Comparison of ENCODE assay signal across 1 cellular context in genomic region chr1:16420719-16421118, GRCh38.
TF ChIP-seq lines count a peak whose summit lies in the region.

No MANE protein-coding gene starts in this region.

TF ChIP-seq in GM12878, 131 proteins besides CTCF, POLR2A, EP300 and RAD21 (continued from another document and continues in another):
- TF ChIP-seq, protein P1, sequence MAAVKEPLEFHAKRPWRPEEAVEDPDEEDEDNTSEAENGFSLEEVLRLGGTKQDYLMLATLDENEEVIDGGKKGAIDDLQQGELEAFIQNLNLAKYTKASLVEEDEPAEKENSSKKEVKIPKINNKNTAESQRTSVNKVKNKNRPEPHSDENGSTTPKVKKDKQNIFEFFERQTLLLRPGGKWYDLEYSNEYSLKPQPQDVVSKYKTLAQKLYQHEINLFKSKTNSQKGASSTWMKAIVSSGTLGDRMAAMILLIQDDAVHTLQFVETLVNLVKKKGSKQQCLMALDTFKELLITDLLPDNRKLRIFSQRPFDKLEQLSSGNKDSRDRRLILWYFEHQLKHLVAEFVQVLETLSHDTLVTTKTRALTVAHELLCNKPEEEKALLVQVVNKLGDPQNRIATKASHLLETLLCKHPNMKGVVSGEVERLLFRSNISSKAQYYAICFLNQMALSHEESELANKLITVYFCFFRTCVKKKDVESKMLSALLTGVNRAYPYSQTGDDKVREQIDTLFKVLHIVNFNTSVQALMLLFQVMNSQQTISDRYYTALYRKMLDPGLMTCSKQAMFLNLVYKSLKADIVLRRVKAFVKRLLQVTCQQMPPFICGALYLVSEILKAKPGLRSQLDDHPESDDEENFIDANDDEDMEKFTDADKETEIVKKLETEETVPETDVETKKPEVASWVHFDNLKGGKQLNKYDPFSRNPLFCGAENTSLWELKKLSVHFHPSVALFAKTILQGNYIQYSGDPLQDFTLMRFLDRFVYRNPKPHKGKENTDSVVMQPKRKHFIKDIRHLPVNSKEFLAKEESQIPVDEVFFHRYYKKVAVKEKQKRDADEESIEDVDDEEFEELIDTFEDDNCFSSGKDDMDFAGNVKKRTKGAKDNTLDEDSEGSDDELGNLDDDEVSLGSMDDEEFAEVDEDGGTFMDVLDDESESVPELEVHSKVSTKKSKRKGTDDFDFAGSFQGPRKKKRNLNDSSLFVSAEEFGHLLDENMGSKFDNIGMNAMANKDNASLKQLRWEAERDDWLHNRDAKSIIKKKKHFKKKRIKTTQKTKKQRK (IDR thresholded peaks at IDR 0.05; ENCODE audit: low read depth, low read length): no peak
- 0 out of 2 replicates have a peak, but pooled peaks have one; percentile 56 for TF ChIP-seq IRF4 (IDR thresholded peaks at IDR 0.05; ENCODE audit: low read depth, low read length)
- TF ChIP-seq NBN (IDR thresholded peaks at IDR 0.05): peak; percentile 73; the same call in 1 of the 2 replicates
- peak; percentile 52 for TF ChIP-seq ATF7 (IDR thresholded peaks at IDR 0.05; ENCODE audit: low read depth)
- TF ChIP-seq HCFC1 (IDR thresholded peaks at IDR 0.05; ENCODE audit: low read length): no peak
- no peak for TF ChIP-seq MEF2A (IDR thresholded peaks at IDR 0.05; ENCODE audit: insufficient read depth, low read depth, low read length)
- TF ChIP-seq, protein P2, sequence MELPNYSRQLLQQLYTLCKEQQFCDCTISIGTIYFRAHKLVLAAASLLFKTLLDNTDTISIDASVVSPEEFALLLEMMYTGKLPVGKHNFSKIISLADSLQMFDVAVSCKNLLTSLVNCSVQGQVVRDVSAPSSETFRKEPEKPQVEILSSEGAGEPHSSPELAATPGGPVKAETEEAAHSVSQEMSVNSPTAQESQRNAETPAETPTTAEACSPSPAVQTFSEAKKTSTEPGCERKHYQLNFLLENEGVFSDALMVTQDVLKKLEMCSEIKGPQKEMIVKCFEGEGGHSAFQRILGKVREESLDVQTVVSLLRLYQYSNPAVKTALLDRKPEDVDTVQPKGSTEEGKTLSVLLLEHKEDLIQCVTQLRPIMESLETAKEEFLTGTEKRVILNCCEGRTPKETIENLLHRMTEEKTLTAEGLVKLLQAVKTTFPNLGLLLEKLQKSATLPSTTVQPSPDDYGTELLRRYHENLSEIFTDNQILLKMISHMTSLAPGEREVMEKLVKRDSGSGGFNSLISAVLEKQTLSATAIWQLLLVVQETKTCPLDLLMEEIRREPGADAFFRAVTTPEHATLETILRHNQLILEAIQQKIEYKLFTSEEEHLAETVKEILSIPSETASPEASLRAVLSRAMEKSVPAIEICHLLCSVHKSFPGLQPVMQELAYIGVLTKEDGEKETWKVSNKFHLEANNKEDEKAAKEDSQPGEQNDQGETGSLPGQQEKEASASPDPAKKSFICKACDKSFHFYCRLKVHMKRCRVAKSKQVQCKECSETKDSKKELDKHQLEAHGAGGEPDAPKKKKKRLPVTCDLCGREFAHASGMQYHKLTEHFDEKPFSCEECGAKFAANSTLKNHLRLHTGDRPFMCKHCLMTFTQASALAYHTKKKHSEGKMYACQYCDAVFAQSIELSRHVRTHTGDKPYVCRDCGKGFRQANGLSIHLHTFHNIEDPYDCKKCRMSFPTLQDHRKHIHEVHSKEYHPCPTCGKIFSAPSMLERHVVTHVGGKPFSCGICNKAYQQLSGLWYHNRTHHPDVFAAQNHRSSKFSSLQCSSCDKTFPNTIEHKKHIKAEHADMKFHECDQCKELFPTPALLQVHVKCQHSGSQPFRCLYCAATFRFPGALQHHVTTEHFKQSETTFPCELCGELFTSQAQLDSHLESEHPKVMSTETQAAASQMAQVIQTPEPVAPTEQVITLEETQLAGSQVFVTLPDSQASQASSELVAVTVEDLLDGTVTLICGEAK (IDR thresholded peaks at IDR 0.05; ENCODE audit: borderline replicate concordance): no peak
- peak; percentile 88 for TF ChIP-seq HDGF (IDR thresholded peaks at IDR 0.05)
- no peak for TF ChIP-seq SPI1 (IDR thresholded peaks at IDR 0.05; ENCODE audit: borderline replicate concordance, insufficient read depth, low read depth, low read length)
- no peak for TF ChIP-seq IRF3 (IDR thresholded peaks at IDR 0.05)
- TF ChIP-seq BCL11A (IDR thresholded peaks at IDR 0.05; ENCODE audit: low read depth, low read length): peak; percentile 46; the same call in 1 of the 2 replicates
- no peak for TF ChIP-seq ZNF384 (IDR thresholded peaks at IDR 0.05; ENCODE audit: borderline replicate concordance, low read depth, low read length)
- no peak for TF ChIP-seq GABPA (IDR thresholded peaks at IDR 0.05; ENCODE audit: low read depth)
- TF ChIP-seq RELB (IDR thresholded peaks at IDR 0.05; ENCODE audit: low read depth): peak; percentile 43; the same call in 1 of the 2 replicates
- TF ChIP-seq ESRRA (IDR thresholded peaks at IDR 0.05; ENCODE audit: low read length): no peak
- TF ChIP-seq BHLHE40 (IDR thresholded peaks at IDR 0.05; ENCODE audit: borderline replicate concordance in 1 of 2, low read depth in 2 of 2, low read length in 1 of 2): peak; percentile 17 to 38; a peak in 2 of 4 replicates
- TF ChIP-seq RELA (IDR thresholded peaks at IDR 0.05; ENCODE audit: borderline replicate concordance, partially characterized antibody): no peak
- TF ChIP-seq, protein P3, sequence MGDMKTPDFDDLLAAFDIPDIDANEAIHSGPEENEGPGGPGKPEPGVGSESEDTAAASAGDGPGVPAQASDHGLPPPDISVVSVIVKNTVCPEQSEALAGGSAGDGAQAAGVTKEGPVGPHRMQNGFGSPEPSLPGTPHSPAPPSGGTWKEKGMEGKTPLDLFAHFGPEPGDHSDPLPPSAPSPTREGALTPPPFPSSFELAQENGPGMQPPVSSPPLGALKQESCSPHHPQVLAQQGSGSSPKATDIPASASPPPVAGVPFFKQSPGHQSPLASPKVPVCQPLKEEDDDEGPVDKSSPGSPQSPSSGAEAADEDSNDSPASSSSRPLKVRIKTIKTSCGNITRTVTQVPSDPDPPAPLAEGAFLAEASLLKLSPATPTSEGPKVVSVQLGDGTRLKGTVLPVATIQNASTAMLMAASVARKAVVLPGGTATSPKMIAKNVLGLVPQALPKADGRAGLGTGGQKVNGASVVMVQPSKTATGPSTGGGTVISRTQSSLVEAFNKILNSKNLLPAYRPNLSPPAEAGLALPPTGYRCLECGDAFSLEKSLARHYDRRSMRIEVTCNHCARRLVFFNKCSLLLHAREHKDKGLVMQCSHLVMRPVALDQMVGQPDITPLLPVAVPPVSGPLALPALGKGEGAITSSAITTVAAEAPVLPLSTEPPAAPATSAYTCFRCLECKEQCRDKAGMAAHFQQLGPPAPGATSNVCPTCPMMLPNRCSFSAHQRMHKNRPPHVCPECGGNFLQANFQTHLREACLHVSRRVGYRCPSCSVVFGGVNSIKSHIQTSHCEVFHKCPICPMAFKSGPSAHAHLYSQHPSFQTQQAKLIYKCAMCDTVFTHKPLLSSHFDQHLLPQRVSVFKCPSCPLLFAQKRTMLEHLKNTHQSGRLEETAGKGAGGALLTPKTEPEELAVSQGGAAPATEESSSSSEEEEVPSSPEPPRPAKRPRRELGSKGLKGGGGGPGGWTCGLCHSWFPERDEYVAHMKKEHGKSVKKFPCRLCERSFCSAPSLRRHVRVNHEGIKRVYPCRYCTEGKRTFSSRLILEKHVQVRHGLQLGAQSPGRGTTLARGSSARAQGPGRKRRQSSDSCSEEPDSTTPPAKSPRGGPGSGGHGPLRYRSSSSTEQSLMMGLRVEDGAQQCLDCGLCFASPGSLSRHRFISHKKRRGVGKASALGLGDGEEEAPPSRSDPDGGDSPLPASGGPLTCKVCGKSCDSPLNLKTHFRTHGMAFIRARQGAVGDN (IDR thresholded peaks at IDR 0.05): no peak
- TF ChIP-seq CHD2 (IDR thresholded peaks at IDR 0.05; ENCODE audit: borderline replicate concordance, low read depth, low read length): peak; percentile 44; the same call in 1 of the 2 replicates
- TF ChIP-seq IKZF2 (IDR thresholded peaks at IDR 0.05): peak; percentile 62 to 72; a peak in 3 of 4 replicates
- TF ChIP-seq ZZZ3 (IDR thresholded peaks at IDR 0.05; ENCODE audit: control insufficient read depth, insufficient read length, low read depth): no peak
- TF ChIP-seq SREBF2 (IDR thresholded peaks at IDR 0.05; ENCODE audit: low read length): no peak
- TF ChIP-seq RCOR1 (conservative IDR thresholded peaks at IDR 0.05; ENCODE audit: low read depth, low read length): peak; percentile 72; the same call in 1 of the 2 replicates
- no peak for TF ChIP-seq ZSCAN29 (IDR thresholded peaks at IDR 0.05)
- TF ChIP-seq PAX5 (IDR thresholded peaks at IDR 0.05; ENCODE audit: borderline replicate concordance, low read depth, low read length): 0 out of 2 replicates have a peak, but pooled peaks have one; percentile 27
- peak; percentile 90 for TF ChIP-seq RUNX3 (IDR thresholded peaks at IDR 0.05; ENCODE audit: low read length)
- no peak for TF ChIP-seq CBX5 (IDR thresholded peaks at IDR 0.05; ENCODE audit: low read depth)
- TF ChIP-seq POLR2AphosphoS2 (IDR thresholded peaks at IDR 0.05; ENCODE audit: low read depth, low read length): no peak
- no peak for TF ChIP-seq KDM1A (IDR thresholded peaks at IDR 0.05; ENCODE audit: borderline replicate concordance)
- peak; percentile 7; the same call in 1 of the 2 replicates for TF ChIP-seq SMC3 (IDR thresholded peaks at IDR 0.05; ENCODE audit: borderline replicate concordance, low read length)
- TF ChIP-seq IKZF1 (conservative IDR thresholded peaks at IDR 0.05): peak; percentile 63
- no peak for TF ChIP-seq CUX1 (IDR thresholded peaks at IDR 0.05; ENCODE audit: insufficient replicate concordance, low read depth, low read length)
- no peak for TF ChIP-seq BCLAF1 (IDR thresholded peaks at IDR 0.05)
